Comparison of ENCODE assay signal across 8 cellular contexts in genomic region chr1:95232646-95233320, GRCh38. TPM values are rescaled to one million over a fixed set of nuclear protein-coding genes. Genes with fewer than 3 reads are reported as not detected.
DNase-seq lines count a peak whose midpoint lies in the region; ATAC-seq and TF ChIP-seq lines count a peak whose summit lies in the region.

No MANE protein-coding gene starts in this region.

- no peaks in the 10 kb centered on the region for H3K27me3 ChIP-seq in breast epithelium

- H3K4me1 Mint-ChIP-seq in IgD-negative memory B cell: peaks cover 16 to 33% (median 16%) of the 10 kb centered on the region in 3 donors
- H3K4me1 Mint-ChIP-seq in stimulated activated naive CD8-positive, alpha-beta T cell treated with anti-CD3 and anti-CD28 coated beads, Interleukin-15, amount 100 ng/mL, for 72 hours: peaks cover 31% of the 10 kb centered on the region

- TF ChIP-seq CTCF in breast epithelium (IDR thresholded peaks at IDR 0.05): no peak

- no peak for TF ChIP-seq POLR2A in breast epithelium (IDR thresholded peaks at IDR 0.05)

- peak overlapping the region; percentile 89 to 97 (median 96) for H3K4me3 Mint-ChIP-seq in IgD-negative memory B cell
- H3K4me3 Mint-ChIP-seq in stimulated activated naive CD8-positive, alpha-beta T cell treated with anti-CD3 and anti-CD28 coated beads, Interleukin-15, amount 100 ng/mL, for 72 hours: peak overlapping the region; percentile 88 to 96

- no peaks in the 10 kb centered on the region for H3K36me3 ChIP-seq in breast epithelium

- H3K27me3 Mint-ChIP-seq in IgD-negative memory B cell: no peaks in the 10 kb centered on the region
- H3K27me3 Mint-ChIP-seq in stimulated activated naive CD8-positive, alpha-beta T cell treated with anti-CD3 and anti-CD28 coated beads, Interleukin-15, amount 100 ng/mL, for 72 hours: peaks cover 30% of the 10 kb centered on the region

- peaks cover 5% of the 10 kb centered on the region for H3K36me3 Mint-ChIP-seq in IgD-negative memory B cell

- ATAC-seq in left lobe of liver: peak; percentile 1
- no peak for ATAC-seq in stimulated activated naive CD8-positive, alpha-beta T cell treated with anti-CD3 and anti-CD28 coated beads, Interleukin-15, amount 100 ng/mL, for 72 hours
- no peak for ATAC-seq in GM18502 (IDR thresholded peaks at IDR 0.05; ENCODE audit: poor library complexity, unreplicated experiment)
- ATAC-seq in HG02798 (IDR thresholded peaks at IDR 0.05; ENCODE audit: poor library complexity, unreplicated experiment): no peak

- no peaks in the 10 kb centered on the region for H3K9me3 ChIP-seq in breast epithelium

- H3K27ac ChIP-seq in breast epithelium: peak overlapping the region; percentile 92 to 95

- peaks cover 0 to 3% (median 0%) of the 10 kb centered on the region in 3 donors for H3K9me3 Mint-ChIP-seq in IgD-negative memory B cell
- H3K9me3 Mint-ChIP-seq in stimulated activated naive CD8-positive, alpha-beta T cell treated with anti-CD3 and anti-CD28 coated beads, Interleukin-15, amount 100 ng/mL, for 72 hours: no peaks in the 10 kb centered on the region

- H3K4me3 ChIP-seq in breast epithelium: peak overlapping the region; percentile 71 to 90 (median 85)

- no peak for DNase-seq in breast epithelium (ENCODE audit: low spot score in 2 of 2)
- DNase-seq in left lobe of liver (ENCODE audit: low spot score): no peak
- DNase-seq in stimulated activated naive CD8-positive, alpha-beta T cell treated with anti-CD3 and anti-CD28 coated beads, Interleukin-15, amount 100 ng/mL, for 72 hours: no peak
- DNase-seq in DMS79 treated with DMSO at 0.1 percent for 48 hours (lab: John Stamatoyannopoulos, UW): no peak
- DNase-seq in NCI-H526 treated with DMSO at 0.1 percent for 48 hours (lab: John Stamatoyannopoulos, UW): no peak

- no peaks in the 10 kb centered on the region for H3K4me1 ChIP-seq in breast epithelium

- no peak overlapping the region for H3K27ac Mint-ChIP-seq in IgD-negative memory B cell
- H3K27ac Mint-ChIP-seq in stimulated activated naive CD8-positive, alpha-beta T cell treated with anti-CD3 and anti-CD28 coated beads, Interleukin-15, amount 100 ng/mL, for 72 hours: no peak overlapping the region

- intact Hi-C loops in breast epithelium (cut with DNase I; ENCODE audit: low total_unique reads): no loop called here

RNA-seq across cellular contexts. Expression of gene RWDD3, which starts 1.2 kb away (rescaled TPM):
- polyA plus RNA-seq in IgD-negative memory B cell: 44.3 TPM
- total RNA-seq in breast epithelium (10 to 100 TPM in 2 of 3 donors, 1 to 10 TPM in 1; 9.2 to 20.3 (median 11.5) TPM), left lobe of liver (11.7 TPM)
